8 cellular contexts compared by ENCODE assay signal in the genomic region with DNA sequence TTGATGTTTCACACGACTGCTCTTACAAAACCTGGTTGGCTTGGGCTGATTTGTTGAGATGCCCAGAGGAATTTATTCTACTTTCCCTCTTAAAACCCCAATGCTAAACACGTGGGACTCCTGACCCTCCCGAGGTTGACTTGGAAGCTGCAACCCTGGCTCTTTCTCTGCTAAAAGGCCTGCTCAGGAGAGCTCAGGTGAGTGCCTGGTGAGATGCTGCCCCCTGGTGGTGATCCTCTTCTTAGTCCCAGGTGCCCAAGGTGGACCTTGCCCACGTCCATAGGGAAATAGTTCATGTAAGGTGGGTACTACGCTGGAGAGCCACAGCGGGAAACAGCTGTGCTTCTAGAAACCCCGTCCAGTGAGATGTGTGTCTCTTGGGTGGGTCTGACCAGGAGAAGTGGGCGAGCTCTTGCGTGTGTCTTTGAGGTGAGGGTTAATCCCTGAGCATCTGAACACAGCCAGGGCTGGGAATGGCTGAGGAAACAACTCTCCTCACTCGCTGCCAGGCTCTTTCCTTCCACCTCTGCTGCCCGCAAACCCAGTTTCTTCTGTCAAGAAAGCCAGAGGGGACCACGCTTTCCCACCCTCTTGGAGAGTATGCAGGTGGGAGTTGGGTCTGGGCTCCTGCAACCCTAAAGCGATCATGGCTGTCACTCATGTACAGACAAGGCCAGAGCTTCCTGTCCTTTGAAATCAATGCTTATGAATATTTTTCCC. TPM values are rescaled to one million over a fixed set of nuclear protein-coding genes. Genes with fewer than 3 reads are reported as not detected.
DNase-seq lines count a peak whose midpoint lies in the region; ATAC-seq and TF ChIP-seq lines count a peak whose summit lies in the region.

No MANE protein-coding gene starts in this region.

- no peaks in the 10 kb centered on the region for H3K27me3 ChIP-seq in body of pancreas

- ATAC-seq in body of pancreas (peak; percentile 76), HG03097 (IDR thresholded peaks at IDR 0.05; ENCODE audit: low FRiP score, unreplicated experiment) (no peak)

- intact Hi-C loops in body of pancreas (cut with DNase I), result no loop called here

- DNase-seq in activated naive CD4-positive, alpha-beta T cell treated with Interleukin-2 at 50 U/mL for 16 hours, result peak; percentile 20
- no peak for DNase-seq in activated naive CD4-positive, alpha-beta T cell treated with anti-CD3 and anti-CD28 coated beads, Interleukin-2, amount 50 U/mL, for 16 hours
- peak; percentile 28 for DNase-seq in LHCN-M2 (ENCODE audit: low read depth)
- DNase-seq in RPMI7951 (ENCODE audit: low read depth), result peak; percentile 60
- peak; percentile 72 to 82 (median 74) for DNase-seq in body of pancreas
- peak; percentile 95 for DNase-seq in iPS-NIHi7 (ENCODE audit: extremely low spot score)
- DNase-seq in stimulated activated CD4-positive, alpha-beta T cell treated with anti-CD3 and anti-CD28 coated beads, Interleukin-1b, Interleukin-23, amount 100 ng/mL, for 48 hours, result peak; percentile 54

- no peaks in the 10 kb centered on the region for H3K9me3 ChIP-seq in body of pancreas

- no peaks in the 10 kb centered on the region for H3K4me1 ChIP-seq in body of pancreas

- TF ChIP-seq CTCF in body of pancreas (IDR thresholded peaks at IDR 0.05), result peak; percentile 57 to 81 (median 60)

- TF ChIP-seq POLR2A in body of pancreas (IDR thresholded peaks at IDR 0.05), result no peak

- WGBS in body of pancreas, 2 donors, result 32 to 45% methylated on average over 12 to 13 of the region's 13 CpGs

- H3K27ac ChIP-seq in body of pancreas, result no peak overlapping the region

- H3K36me3 ChIP-seq in body of pancreas (replicated peaks in 1 of 2; ENCODE audit: insufficient read depth in 1 of 2, low read depth in 2 of 2), result no peaks in the 10 kb centered on the region

- H3K4me3 ChIP-seq in body of pancreas, result no peak overlapping the region

RNA-seq across cellular contexts. Expression of a gene that starts 25.5 kb away (rescaled TPM):
- total RNA-seq in LHCN-M2 (2014; rRNA removed), result 122 and 126 TPM in 2 replicates
- polyA plus RNA-seq in LHCN-M2 (2012), result 151 TPM
- total RNA-seq in RPMI7951 (2014; rRNA removed; shearing (Covaris generic)), result 272 and 304 TPM in 2 replicates
- total RNA-seq in body of pancreas, result 10 to 100 TPM in 1 of 2 donors, 1 to 10 TPM in 1; 7.0 to 41.9 TPM
